Comparison of ENCODE assay signal across 8 cellular contexts in the genomic region with DNA sequence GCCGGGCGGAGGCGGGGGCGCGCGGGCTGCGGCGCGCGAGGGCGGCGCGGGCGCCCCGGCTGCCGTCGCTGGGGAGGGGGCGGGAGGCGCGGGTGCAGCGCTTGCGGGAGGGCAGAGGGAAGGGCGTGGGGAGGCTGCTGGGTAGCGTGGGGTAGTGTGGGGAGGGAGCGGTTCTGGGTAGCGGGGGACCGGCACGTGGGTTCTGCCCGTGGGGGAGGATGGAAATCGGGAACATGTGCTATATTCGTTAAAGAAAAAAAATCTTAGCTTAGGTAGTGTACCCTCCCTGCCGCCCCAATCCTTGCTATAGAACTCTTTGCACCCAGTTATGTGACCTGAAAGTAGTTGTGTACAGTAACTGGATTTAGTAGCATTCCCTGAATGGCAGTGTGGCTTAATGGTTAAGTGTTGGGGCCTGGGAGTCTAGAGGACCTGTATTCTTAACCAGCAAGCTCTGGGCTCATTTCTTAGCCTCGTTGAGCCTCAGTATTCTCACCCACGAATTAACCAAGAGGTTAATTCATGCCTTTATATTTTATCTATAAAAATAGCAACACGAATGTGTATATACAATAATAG. TPM values are rescaled to one million over a fixed set of nuclear protein-coding genes. Genes with fewer than 3 reads are reported as not detected.
DNase-seq lines count a peak whose midpoint lies in the region; ATAC-seq and TF ChIP-seq lines count a peak whose summit lies in the region.

No MANE protein-coding gene starts in this region.

- H3K9ac ChIP-seq in PC-3 (ENCODE audit: low read length) = peak overlapping the region; percentile 58

- ATAC-seq in Right ventricle myocardium inferior (no peak), PC-3 (peak; percentile 30), HG03175 (IDR thresholded peaks at IDR 0.05; ENCODE audit: unreplicated experiment) (no peak)

- H3K27ac Mint-ChIP-seq in immature natural killer cell = peak overlapping the region; percentile 74 to 91 (median 85)

- no peaks in the 10 kb centered on the region for H3K9me2 ChIP-seq in PC-3 (replicated peaks; ENCODE audit: low read length)

- 0 out of 2 replicates have a peak, but pooled peaks cover 6% of the 10 kb centered on the region for H4K20me1 ChIP-seq in PC-3 (ENCODE audit: low read length)

- H3K27me3 ChIP-seq in cardiac muscle cell (no peaks in the 10 kb centered on the region), PC-3 (ENCODE audit: low read length) (no peaks in the 10 kb centered on the region)

- H3K36me3 ChIP-seq in cardiac muscle cell (no peaks in the 10 kb centered on the region), PC-3 (ENCODE audit: low read depth, low read length) (no peaks in the 10 kb centered on the region)

- BruUV-seq in PC-3 (replicated peaks; lab: Mats Ljungman, UMichigan) = TSS peak; percentile 57

- peaks cover 45 to 55% of the 10 kb centered on the region in 2 donors for H3K4me1 Mint-ChIP-seq in immature natural killer cell

- H3K4me3 ChIP-seq in cardiac muscle cell (peak overlapping the region; percentile 95), PC-3 (ENCODE audit: low read length) (peak overlapping the region; percentile 70)

- no peaks in the 10 kb centered on the region for H3K9me3 Mint-ChIP-seq in immature natural killer cell

- H3K4me1 ChIP-seq in cardiac muscle cell (ENCODE audit: low read depth) (peaks cover 20% of the 10 kb centered on the region), PC-3 (ENCODE audit: insufficient read depth, low read length) (peaks cover 15% of the 10 kb centered on the region)

- H3K36me3 Mint-ChIP-seq in immature natural killer cell = no peaks in the 10 kb centered on the region

- intact Hi-C loops in Right ventricle myocardium inferior (cut with DNase I) (no loop called here), PC-3 (cut with micrococcal nuclease) (no loop called here)

- peak overlapping the region; percentile 92 for H3K4me2 ChIP-seq in PC-3 (ENCODE audit: low read length)

- no peak for TF ChIP-seq CTCF in cardiac muscle cell (IDR thresholded peaks at IDR 0.05; ENCODE audit: low read depth, low read length)
- TF ChIP-seq CTCF in PC-3 (conservative IDR thresholded peaks at IDR 0.05; ENCODE audit: low read depth, low read length) = no peak

- H3K27ac ChIP-seq in cardiac muscle cell (peak overlapping the region; percentile 73), PC-3 (ENCODE audit: low read length) (no peak overlapping the region)

- CTCF ChIA-PET in PC-3 (lab: Charles Lee) = no interaction called here

- peaks cover 12 to 26% (median 15%) of the 10 kb centered on the region in 3 donors for H3K27me3 Mint-ChIP-seq in immature natural killer cell (ENCODE audit: low read depth in 3 of 3)

- H2AFZ ChIP-seq in PC-3 (ENCODE audit: low read length) = peak overlapping the region; percentile 46; the same call in 1 of the 2 replicates

- peak overlapping the region; percentile 85 to 94 (median 90) for H3K4me3 Mint-ChIP-seq in immature natural killer cell

- no peaks in the 10 kb centered on the region for H3K9me3 ChIP-seq in cardiac muscle cell (ENCODE audit: low read depth)
- H3K9me3 ChIP-seq in PC-3 (ENCODE audit: low read length) = no peaks in the 10 kb centered on the region

- DNase-seq in cardiac muscle cell (ENCODE audit: low read depth in 1 of 2, low spot score in 1 of 2) (peak; percentile 11 to 19), Right ventricle myocardium inferior (ENCODE audit: missing footprints) (no peak), PC-3 (no peak), amygdala (lab: John Stamatoyannopoulos, UW) (peak in 30 of 56 donors; percentile 2 to 60 (median 22)), immature natural killer cell (no peak), AG08395 (ENCODE audit: low spot score) (no peak)
- DNase-seq in stimulated activated CD4-positive, alpha-beta T cell treated with anti-CD3 and anti-CD28 coated beads, Interleukin-15, amount 100 ng/mL, for 1 hour (ENCODE audit: low read depth in 1 of 2, low spot score in 1 of 2) = peak; percentile 8 to 27

- H3K79me2 ChIP-seq in PC-3 (ENCODE audit: low read length) = peaks cover 52% of the 10 kb centered on the region

- POLR2A ChIA-PET in PC-3 (lab: Charles Lee; ENCODE audit: unreplicated experiment) = no interaction called here

- H3F3A ChIP-seq in PC-3 (ENCODE audit: low read length, unreplicated experiment) = no peaks in the 10 kb centered on the region

RNA-seq across cellular contexts. Expression of a gene that starts 0.6 kb away (rescaled TPM):
- 37.5 and 38.5 TPM in 2 replicates for total RNA-seq in cardiac muscle cell
- 36.0 and 43.5 TPM in 2 replicates for polyA plus RNA-seq in cardiac muscle cell
- total RNA-seq in Right ventricle myocardium inferior = 54.2 TPM
- total RNA-seq in PC-3 (2014; rRNA removed) = 22.1 and 24.4 TPM in 2 replicates
- 10 to 100 TPM; 21.7 to 43.8 (median 27.8) TPM for polyA plus RNA-seq in immature natural killer cell

RNA-seq across cellular contexts. Expression of a gene that starts 48.1 kb away (rescaled TPM):
- total RNA-seq in cardiac muscle cell (not detected in 2 replicates), Right ventricle myocardium inferior (1.0 TPM), PC-3 (2014; rRNA removed) (not detected in 2 replicates)
- polyA plus RNA-seq in cardiac muscle cell (0.72 and 0.91 TPM in 2 replicates), immature natural killer cell (1 to 10 TPM; 5.9 to 7.3 (median 6.5) TPM)

Comparison
In these comparisons a context has a peak if more than half of its experiments do, and no peak if none do; other contexts are left out.
1. DNase-seq: peak in cardiac muscle cell (2 of 2), amygdala (30 of 56) and stimulated activated CD4-positive, alpha-beta T cell treated with anti-CD3 and anti-CD28 coated beads, Interleukin-15, amount 100 ng/mL, for 1 hour (2 of 2); none in Right ventricle myocardium inferior (single experiment), PC-3 (single experiment), immature natural killer cell (0 of 3) and AG08395 (single experiment).